9 cellular contexts compared by ENCODE assay signal in genomic region chr13:98500963-98501421, GRCh38.
A peak's percentile ranks its signal among the peaks of the same experiment; 100 is the strongest.
DNase-seq lines count a peak whose midpoint lies in the region; ATAC-seq lines count a peak whose summit lies in the region.
"Had no signal": no experiment of that assay in that cellular context is flagged by ENCODE, and none has a peak within 500 bp of the region (broad histone marks: within the 10 kb centered on the region; RNA-seq: fewer than 3 reads in every experiment).

No MANE protein-coding gene starts in this region.

- CTCF ChIA-PET in CD8-positive, alpha-beta memory T cell (lab: Charles Lee), result no interaction called here

- H3K36me3 ChIP-seq in CD8-positive, alpha-beta memory T cell (ENCODE audit: insufficient read depth, low read length), result peaks cover 5% of the 10 kb centered on the region

- peaks cover 24% of the 10 kb centered on the region for H3K36me3 Mint-ChIP-seq in stimulated activated memory B cell treated with anti-CD40 and anti-IgM and Interleukin-4, amounts not matched to agents 10 μg/mL and 1 μg/mL and 100 μg/mL, for 72 hours
- H3K36me3 Mint-ChIP-seq in activated naive CD8-positive, alpha-beta T cell treated with anti-CD3 and anti-CD28 coated beads, Interleukin-2, amount 50 U/mL, for 24 hours (ENCODE audit: low read depth), result peaks cover 33% of the 10 kb centered on the region
- peaks cover 0 to 69% (median 5%) of the 10 kb centered on the region in 3 donors for H3K36me3 Mint-ChIP-seq in CD8-positive, alpha-beta memory T cell

- H3K4me1 ChIP-seq in CD8-positive, alpha-beta memory T cell (ENCODE audit: insufficient read depth, low read length), result peaks cover 18% of the 10 kb centered on the region

- H3K9me3 ChIP-seq in CD8-positive, alpha-beta memory T cell (ENCODE audit: low read length), result no peaks in the 10 kb centered on the region
- H3K9me3 ChIP-seq: sigmoid colon had no signal

- no peaks in the 10 kb centered on the region for H3K9me3 Mint-ChIP-seq in stimulated activated memory B cell treated with anti-CD40 and anti-IgM and Interleukin-4, amounts not matched to agents 10 μg/mL and 1 μg/mL and 100 μg/mL, for 72 hours
- H3K9me3 Mint-ChIP-seq in activated naive CD8-positive, alpha-beta T cell treated with anti-CD3 and anti-CD28 coated beads, Interleukin-2, amount 50 U/mL, for 24 hours, result no peaks in the 10 kb centered on the region
- H3K9me3 Mint-ChIP-seq in CD8-positive, alpha-beta memory T cell, result no peaks in the 10 kb centered on the region

- H3K27me3 Mint-ChIP-seq in stimulated activated memory B cell treated with anti-CD40 and anti-IgM and Interleukin-4, amounts not matched to agents 10 μg/mL and 1 μg/mL and 100 μg/mL, for 72 hours, result no peaks in the 10 kb centered on the region
- no peaks in the 10 kb centered on the region for H3K27me3 Mint-ChIP-seq in activated naive CD8-positive, alpha-beta T cell treated with anti-CD3 and anti-CD28 coated beads, Interleukin-2, amount 50 U/mL, for 24 hours
- H3K27me3 Mint-ChIP-seq in CD8-positive, alpha-beta memory T cell, result no peaks in the 10 kb centered on the region

- no peak overlapping the region for H3K27ac ChIP-seq in CD8-positive, alpha-beta memory T cell (ENCODE audit: low read depth, low read length)

- peak overlapping the region; percentile 75 for H3K27ac Mint-ChIP-seq in stimulated activated memory B cell treated with anti-CD40 and anti-IgM and Interleukin-4, amounts not matched to agents 10 μg/mL and 1 μg/mL and 100 μg/mL, for 72 hours
- H3K27ac Mint-ChIP-seq in activated naive CD8-positive, alpha-beta T cell treated with anti-CD3 and anti-CD28 coated beads, Interleukin-2, amount 50 U/mL, for 24 hours, result no peak overlapping the region
- H3K27ac Mint-ChIP-seq in CD8-positive, alpha-beta memory T cell, result no peak overlapping the region

- H3K4me3 Mint-ChIP-seq in stimulated activated memory B cell treated with anti-CD40 and anti-IgM and Interleukin-4, amounts not matched to agents 10 μg/mL and 1 μg/mL and 100 μg/mL, for 72 hours, result no peak overlapping the region
- H3K4me3 Mint-ChIP-seq in activated naive CD8-positive, alpha-beta T cell treated with anti-CD3 and anti-CD28 coated beads, Interleukin-2, amount 50 U/mL, for 24 hours, result no peak overlapping the region
- no peak overlapping the region for H3K4me3 Mint-ChIP-seq in CD8-positive, alpha-beta memory T cell

- peaks cover 90% of the 10 kb centered on the region for H3K4me1 Mint-ChIP-seq in stimulated activated memory B cell treated with anti-CD40 and anti-IgM and Interleukin-4, amounts not matched to agents 10 μg/mL and 1 μg/mL and 100 μg/mL, for 72 hours
- H3K4me1 Mint-ChIP-seq in activated naive CD8-positive, alpha-beta T cell treated with anti-CD3 and anti-CD28 coated beads, Interleukin-2, amount 50 U/mL, for 24 hours, result peaks cover 73% of the 10 kb centered on the region
- peaks cover 64 to 94% (median 86%) of the 10 kb centered on the region in 3 donors for H3K4me1 Mint-ChIP-seq in CD8-positive, alpha-beta memory T cell

- H3K27me3 ChIP-seq in CD8-positive, alpha-beta memory T cell (ENCODE audit: insufficient read depth, low read length, poor library complexity, severe bottlenecking), result no peaks in the 10 kb centered on the region
- H3K27me3 ChIP-seq: sigmoid colon had no signal

- POLR2A ChIA-PET in CD8-positive, alpha-beta memory T cell (lab: Charles Lee), result no interaction called here

- DNase-seq in activated naive CD8-positive, alpha-beta T cell treated with anti-CD3 and anti-CD28 coated beads, Interleukin-2, amount 50 U/mL, for 24 hours, result no peak
- no peak for DNase-seq in GM03348 (ENCODE audit: low spot score)
- no peak for DNase-seq in CD8-positive, alpha-beta memory T cell
- DNase-seq: activated gamma-delta T cell, sigmoid colon had no signal

- peak; percentile 72 for ATAC-seq in GM18907 (IDR thresholded peaks at IDR 0.05; ENCODE audit: unreplicated experiment)
- peak; percentile 82 for ATAC-seq in GM21717 (IDR thresholded peaks at IDR 0.05; ENCODE audit: unreplicated experiment)
- peak; percentile 77 for ATAC-seq in HG03196 (IDR thresholded peaks at IDR 0.05; ENCODE audit: unreplicated experiment)
- ATAC-seq in stimulated activated memory B cell treated with anti-CD40 and anti-IgM and Interleukin-4, amounts not matched to agents 10 μg/mL and 1 μg/mL and 100 μg/mL, for 72 hours, result peak; percentile 89
- no peak for ATAC-seq in activated naive CD8-positive, alpha-beta T cell treated with anti-CD3 and anti-CD28 coated beads, Interleukin-2, amount 50 U/mL, for 24 hours

- no peak overlapping the region for H3K4me3 ChIP-seq in CD8-positive, alpha-beta memory T cell (ENCODE audit: low read length)
- H3K4me3 ChIP-seq: sigmoid colon had no signal
